ENCODE assay signal across 1 cellular context in the genomic region with DNA sequence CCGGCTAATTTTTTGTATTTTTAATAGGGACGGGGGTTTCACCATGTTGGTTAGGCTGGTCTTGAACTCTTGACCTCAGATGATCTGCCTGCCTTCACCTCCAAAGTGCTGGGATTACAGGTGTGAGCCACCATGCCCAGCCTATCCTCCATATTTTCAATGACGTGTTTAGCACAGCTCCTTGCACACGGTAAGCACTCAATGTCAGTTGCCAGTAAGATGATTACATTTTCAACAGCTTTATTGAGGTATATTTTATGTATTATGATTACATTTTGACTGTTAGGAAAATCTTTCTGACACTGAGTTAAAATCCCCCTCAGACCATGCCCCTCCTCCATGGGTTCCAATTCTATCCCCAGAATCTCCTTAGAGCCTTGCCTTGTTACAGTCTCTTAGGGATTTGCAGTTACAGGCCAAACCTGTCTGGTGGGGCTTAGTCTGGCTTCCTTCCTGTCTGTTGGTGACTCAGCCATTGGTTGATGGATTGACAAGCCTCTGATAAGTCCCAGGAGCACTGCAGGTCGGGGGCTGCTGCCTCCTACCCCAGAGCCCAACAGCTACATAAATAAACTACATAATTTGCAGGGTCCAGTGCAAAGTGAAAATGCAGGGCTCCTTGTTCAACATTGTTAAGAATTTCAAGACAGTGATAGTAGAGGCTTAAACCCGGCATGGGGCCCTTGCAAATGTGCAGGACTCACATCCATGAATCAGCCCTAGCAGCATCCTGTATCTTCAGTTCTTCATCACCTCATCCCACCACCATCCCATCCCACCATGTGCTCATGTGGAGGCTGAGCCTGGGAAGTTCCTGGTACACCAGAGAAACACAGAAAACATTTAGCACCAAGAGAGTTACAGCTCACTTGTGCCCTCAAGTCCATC.
TF ChIP-seq lines count a peak whose summit lies in the region.

No MANE protein-coding gene starts in this region.

TF ChIP-seq in K562, 482 proteins besides CTCF, POLR2A, EP300 and RAD21 (continued from another document and continues in another):
- peak; percentile 87 for TF ChIP-seq SMARCE1 (IDR thresholded peaks at IDR 0.05)
- no peak for TF ChIP-seq ZNF174 (CRISPR knock-in tag; IDR thresholded peaks at IDR 0.05)
- TF ChIP-seq, protein P1, sequence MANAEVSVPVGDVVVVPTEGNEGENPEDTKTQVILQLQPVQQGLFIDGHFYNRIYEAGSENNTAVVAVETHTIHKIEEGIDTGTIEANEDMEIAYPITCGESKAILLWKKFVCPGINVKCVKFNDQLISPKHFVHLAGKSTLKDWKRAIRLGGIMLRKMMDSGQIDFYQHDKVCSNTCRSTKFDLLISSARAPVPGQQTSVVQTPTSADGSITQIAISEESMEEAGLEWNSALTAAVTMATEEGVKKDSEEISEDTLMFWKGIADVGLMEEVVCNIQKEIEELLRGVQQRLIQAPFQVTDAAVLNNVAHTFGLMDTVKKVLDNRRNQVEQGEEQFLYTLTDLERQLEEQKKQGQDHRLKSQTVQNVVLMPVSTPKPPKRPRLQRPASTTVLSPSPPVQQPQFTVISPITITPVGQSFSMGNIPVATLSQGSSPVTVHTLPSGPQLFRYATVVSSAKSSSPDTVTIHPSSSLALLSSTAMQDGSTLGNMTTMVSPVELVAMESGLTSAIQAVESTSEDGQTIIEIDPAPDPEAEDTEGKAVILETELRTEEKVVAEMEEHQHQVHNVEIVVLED (CRISPR knock-in tag; IDR thresholded peaks at IDR 0.05) = no peak
- TF ChIP-seq HCFC1 (IDR thresholded peaks at IDR 0.05; ENCODE audit: low read depth, low read length) = no peak
- TF ChIP-seq, protein P2, sequence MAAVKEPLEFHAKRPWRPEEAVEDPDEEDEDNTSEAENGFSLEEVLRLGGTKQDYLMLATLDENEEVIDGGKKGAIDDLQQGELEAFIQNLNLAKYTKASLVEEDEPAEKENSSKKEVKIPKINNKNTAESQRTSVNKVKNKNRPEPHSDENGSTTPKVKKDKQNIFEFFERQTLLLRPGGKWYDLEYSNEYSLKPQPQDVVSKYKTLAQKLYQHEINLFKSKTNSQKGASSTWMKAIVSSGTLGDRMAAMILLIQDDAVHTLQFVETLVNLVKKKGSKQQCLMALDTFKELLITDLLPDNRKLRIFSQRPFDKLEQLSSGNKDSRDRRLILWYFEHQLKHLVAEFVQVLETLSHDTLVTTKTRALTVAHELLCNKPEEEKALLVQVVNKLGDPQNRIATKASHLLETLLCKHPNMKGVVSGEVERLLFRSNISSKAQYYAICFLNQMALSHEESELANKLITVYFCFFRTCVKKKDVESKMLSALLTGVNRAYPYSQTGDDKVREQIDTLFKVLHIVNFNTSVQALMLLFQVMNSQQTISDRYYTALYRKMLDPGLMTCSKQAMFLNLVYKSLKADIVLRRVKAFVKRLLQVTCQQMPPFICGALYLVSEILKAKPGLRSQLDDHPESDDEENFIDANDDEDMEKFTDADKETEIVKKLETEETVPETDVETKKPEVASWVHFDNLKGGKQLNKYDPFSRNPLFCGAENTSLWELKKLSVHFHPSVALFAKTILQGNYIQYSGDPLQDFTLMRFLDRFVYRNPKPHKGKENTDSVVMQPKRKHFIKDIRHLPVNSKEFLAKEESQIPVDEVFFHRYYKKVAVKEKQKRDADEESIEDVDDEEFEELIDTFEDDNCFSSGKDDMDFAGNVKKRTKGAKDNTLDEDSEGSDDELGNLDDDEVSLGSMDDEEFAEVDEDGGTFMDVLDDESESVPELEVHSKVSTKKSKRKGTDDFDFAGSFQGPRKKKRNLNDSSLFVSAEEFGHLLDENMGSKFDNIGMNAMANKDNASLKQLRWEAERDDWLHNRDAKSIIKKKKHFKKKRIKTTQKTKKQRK (IDR thresholded peaks at IDR 0.05; ENCODE audit: borderline replicate concordance, low read depth, low read length) = no peak
- no peak for TF ChIP-seq TRIM28 (IDR thresholded peaks at IDR 0.05)
- TF ChIP-seq MAZ (CRISPR knock-in tag; conservative IDR thresholded peaks at IDR 0.05 in 1 of 2, IDR thresholded peaks at IDR 0.05 in 1 of 2) = 0 out of 4 replicates have a peak, but pooled peaks of 1 of the 2 experiments have one; percentile 39
- TF ChIP-seq FUS (optimal IDR thresholded peaks at IDR 0.05; ENCODE audit: low read depth, low read length) = no peak
- TF ChIP-seq, protein P3, sequence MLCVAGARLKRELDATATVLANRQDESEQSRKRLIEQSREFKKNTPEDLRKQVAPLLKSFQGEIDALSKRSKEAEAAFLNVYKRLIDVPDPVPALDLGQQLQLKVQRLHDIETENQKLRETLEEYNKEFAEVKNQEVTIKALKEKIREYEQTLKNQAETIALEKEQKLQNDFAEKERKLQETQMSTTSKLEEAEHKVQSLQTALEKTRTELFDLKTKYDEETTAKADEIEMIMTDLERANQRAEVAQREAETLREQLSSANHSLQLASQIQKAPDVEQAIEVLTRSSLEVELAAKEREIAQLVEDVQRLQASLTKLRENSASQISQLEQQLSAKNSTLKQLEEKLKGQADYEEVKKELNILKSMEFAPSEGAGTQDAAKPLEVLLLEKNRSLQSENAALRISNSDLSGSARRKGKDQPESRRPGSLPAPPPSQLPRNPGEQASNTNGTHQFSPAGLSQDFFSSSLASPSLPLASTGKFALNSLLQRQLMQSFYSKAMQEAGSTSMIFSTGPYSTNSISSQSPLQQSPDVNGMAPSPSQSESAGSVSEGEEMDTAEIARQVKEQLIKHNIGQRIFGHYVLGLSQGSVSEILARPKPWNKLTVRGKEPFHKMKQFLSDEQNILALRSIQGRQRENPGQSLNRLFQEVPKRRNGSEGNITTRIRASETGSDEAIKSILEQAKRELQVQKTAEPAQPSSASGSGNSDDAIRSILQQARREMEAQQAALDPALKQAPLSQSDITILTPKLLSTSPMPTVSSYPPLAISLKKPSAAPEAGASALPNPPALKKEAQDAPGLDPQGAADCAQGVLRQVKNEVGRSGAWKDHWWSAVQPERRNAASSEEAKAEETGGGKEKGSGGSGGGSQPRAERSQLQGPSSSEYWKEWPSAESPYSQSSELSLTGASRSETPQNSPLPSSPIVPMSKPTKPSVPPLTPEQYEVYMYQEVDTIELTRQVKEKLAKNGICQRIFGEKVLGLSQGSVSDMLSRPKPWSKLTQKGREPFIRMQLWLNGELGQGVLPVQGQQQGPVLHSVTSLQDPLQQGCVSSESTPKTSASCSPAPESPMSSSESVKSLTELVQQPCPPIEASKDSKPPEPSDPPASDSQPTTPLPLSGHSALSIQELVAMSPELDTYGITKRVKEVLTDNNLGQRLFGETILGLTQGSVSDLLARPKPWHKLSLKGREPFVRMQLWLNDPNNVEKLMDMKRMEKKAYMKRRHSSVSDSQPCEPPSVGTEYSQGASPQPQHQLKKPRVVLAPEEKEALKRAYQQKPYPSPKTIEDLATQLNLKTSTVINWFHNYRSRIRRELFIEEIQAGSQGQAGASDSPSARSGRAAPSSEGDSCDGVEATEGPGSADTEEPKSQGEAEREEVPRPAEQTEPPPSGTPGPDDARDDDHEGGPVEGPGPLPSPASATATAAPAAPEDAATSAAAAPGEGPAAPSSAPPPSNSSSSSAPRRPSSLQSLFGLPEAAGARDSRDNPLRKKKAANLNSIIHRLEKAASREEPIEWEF (CRISPR knock-in tag; IDR thresholded peaks at IDR 0.05) = no peak
- no peak for TF ChIP-seq POLR3A (IDR thresholded peaks at IDR 0.05; ENCODE audit: borderline replicate concordance, extremely low read depth, insufficient read depth, insufficient read length)
- TF ChIP-seq FOSL1 (tag; conservative IDR thresholded peaks at IDR 0.05) = peak; percentile 87
- no peak for TF ChIP-seq ZNF354B (CRISPR knock-in tag; IDR thresholded peaks at IDR 0.05)
- no peak for TF ChIP-seq POLR2AphosphoS2 (IDR thresholded peaks at IDR 0.05; ENCODE audit: low read length)
- no peak for TF ChIP-seq XRCC4 (IDR thresholded peaks at IDR 0.05; ENCODE audit: extremely low read depth, insufficient read depth, insufficient read length)
- TF ChIP-seq MEF2D (tag; conservative IDR thresholded peaks at IDR 0.05; ENCODE audit: low read depth) = no peak
- no peak for TF ChIP-seq ZNF561 (CRISPR knock-in tag; conservative IDR thresholded peaks at IDR 0.05)
- peak; percentile 28 for TF ChIP-seq FOS (IDR thresholded peaks at IDR 0.05; ENCODE audit: extremely low read depth, insufficient read length)
- no peak for TF ChIP-seq TEAD1 (CRISPR knock-in tag; IDR thresholded peaks at IDR 0.05)
- TF ChIP-seq CHD2 (IDR thresholded peaks at IDR 0.05; ENCODE audit: low read depth, low read length) = no peak
- TF ChIP-seq BCL6 (CRISPR knock-in tag; IDR thresholded peaks at IDR 0.05) = no peak
- peak; percentile 96 for TF ChIP-seq MEIS2 (IDR thresholded peaks at IDR 0.05; ENCODE audit: partially characterized antibody)
- TF ChIP-seq, protein P4, sequence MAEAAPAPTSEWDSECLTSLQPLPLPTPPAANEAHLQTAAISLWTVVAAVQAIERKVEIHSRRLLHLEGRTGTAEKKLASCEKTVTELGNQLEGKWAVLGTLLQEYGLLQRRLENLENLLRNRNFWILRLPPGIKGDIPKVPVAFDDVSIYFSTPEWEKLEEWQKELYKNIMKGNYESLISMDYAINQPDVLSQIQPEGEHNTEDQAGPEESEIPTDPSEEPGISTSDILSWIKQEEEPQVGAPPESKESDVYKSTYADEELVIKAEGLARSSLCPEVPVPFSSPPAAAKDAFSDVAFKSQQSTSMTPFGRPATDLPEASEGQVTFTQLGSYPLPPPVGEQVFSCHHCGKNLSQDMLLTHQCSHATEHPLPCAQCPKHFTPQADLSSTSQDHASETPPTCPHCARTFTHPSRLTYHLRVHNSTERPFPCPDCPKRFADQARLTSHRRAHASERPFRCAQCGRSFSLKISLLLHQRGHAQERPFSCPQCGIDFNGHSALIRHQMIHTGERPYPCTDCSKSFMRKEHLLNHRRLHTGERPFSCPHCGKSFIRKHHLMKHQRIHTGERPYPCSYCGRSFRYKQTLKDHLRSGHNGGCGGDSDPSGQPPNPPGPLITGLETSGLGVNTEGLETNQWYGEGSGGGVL (CRISPR knock-in tag; IDR thresholded peaks at IDR 0.05) = no peak
- TF ChIP-seq ZNF311 (CRISPR knock-in tag; IDR thresholded peaks at IDR 0.05) = no peak
- TF ChIP-seq, protein P5, sequence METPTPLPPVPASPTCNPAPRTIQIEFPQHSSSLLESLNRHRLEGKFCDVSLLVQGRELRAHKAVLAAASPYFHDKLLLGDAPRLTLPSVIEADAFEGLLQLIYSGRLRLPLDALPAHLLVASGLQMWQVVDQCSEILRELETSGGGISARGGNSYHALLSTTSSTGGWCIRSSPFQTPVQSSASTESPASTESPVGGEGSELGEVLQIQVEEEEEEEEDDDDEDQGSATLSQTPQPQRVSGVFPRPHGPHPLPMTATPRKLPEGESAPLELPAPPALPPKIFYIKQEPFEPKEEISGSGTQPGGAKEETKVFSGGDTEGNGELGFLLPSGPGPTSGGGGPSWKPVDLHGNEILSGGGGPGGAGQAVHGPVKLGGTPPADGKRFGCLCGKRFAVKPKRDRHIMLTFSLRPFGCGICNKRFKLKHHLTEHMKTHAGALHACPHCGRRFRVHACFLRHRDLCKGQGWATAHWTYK (CRISPR knock-in tag; IDR thresholded peaks at IDR 0.05) = no peak
- TF ChIP-seq ZNF23 (CRISPR knock-in tag; IDR thresholded peaks at IDR 0.05) = no peak
- no peak for TF ChIP-seq TSC22D4 (tag; IDR thresholded peaks at IDR 0.05)
- no peak for TF ChIP-seq ZNF586 (CRISPR knock-in tag; conservative IDR thresholded peaks at IDR 0.05)
- no peak for TF ChIP-seq ASH1L (IDR thresholded peaks at IDR 0.05; ENCODE audit: borderline replicate concordance, low read depth, partially characterized antibody)
- no peak for TF ChIP-seq BMI1 (IDR thresholded peaks at IDR 0.05; ENCODE audit: low read length)
- peak; percentile 77; the same call in 1 of the 2 replicates for TF ChIP-seq LEF1 (IDR thresholded peaks at IDR 0.05)
- TF ChIP-seq BRCA1 (IDR thresholded peaks at IDR 0.05) = no peak
- TF ChIP-seq BRCA1 (CRISPR knock-in tag; IDR thresholded peaks at IDR 0.05) = no peak
- TF ChIP-seq, protein P6, sequence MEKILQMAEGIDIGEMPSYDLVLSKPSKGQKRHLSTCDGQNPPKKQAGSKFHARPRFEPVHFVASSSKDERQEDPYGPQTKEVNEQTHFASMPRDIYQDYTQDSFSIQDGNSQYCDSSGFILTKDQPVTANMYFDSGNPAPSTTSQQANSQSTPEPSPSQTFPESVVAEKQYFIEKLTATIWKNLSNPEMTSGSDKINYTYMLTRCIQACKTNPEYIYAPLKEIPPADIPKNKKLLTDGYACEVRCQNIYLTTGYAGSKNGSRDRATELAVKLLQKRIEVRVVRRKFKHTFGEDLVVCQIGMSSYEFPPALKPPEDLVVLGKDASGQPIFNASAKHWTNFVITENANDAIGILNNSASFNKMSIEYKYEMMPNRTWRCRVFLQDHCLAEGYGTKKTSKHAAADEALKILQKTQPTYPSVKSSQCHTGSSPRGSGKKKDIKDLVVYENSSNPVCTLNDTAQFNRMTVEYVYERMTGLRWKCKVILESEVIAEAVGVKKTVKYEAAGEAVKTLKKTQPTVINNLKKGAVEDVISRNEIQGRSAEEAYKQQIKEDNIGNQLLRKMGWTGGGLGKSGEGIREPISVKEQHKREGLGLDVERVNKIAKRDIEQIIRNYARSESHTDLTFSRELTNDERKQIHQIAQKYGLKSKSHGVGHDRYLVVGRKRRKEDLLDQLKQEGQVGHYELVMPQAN (IDR thresholded peaks at IDR 0.05; ENCODE audit: borderline replicate concordance) = no peak
- no peak for TF ChIP-seq TGIF2 (CRISPR knock-in tag; IDR thresholded peaks at IDR 0.05)
- no peak for TF ChIP-seq SP1 (CRISPR knock-in tag; IDR thresholded peaks at IDR 0.05)
- no peak for TF ChIP-seq MXI1 (IDR thresholded peaks at IDR 0.05; ENCODE audit: low read depth, low read length)
- no peak for TF ChIP-seq TCFL5 (CRISPR knock-in tag; conservative IDR thresholded peaks at IDR 0.05)
- TF ChIP-seq HMG20B (CRISPR knock-in tag; IDR thresholded peaks at IDR 0.05) = no peak
- TF ChIP-seq, protein P7, sequence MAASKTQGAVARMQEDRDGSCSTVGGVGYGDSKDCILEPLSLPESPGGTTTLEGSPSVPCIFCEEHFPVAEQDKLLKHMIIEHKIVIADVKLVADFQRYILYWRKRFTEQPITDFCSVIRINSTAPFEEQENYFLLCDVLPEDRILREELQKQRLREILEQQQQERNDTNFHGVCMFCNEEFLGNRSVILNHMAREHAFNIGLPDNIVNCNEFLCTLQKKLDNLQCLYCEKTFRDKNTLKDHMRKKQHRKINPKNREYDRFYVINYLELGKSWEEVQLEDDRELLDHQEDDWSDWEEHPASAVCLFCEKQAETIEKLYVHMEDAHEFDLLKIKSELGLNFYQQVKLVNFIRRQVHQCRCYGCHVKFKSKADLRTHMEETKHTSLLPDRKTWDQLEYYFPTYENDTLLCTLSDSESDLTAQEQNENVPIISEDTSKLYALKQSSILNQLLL (CRISPR knock-in tag; IDR thresholded peaks at IDR 0.05; ENCODE audit: borderline replicate concordance) = no peak
- no peak for TF ChIP-seq SIRT6 (IDR thresholded peaks at IDR 0.05; ENCODE audit: low read depth, low read length)
- TF ChIP-seq NFE2 (IDR thresholded peaks at IDR 0.05; ENCODE audit: low read depth) = peak; percentile 84
- TF ChIP-seq, protein P8, sequence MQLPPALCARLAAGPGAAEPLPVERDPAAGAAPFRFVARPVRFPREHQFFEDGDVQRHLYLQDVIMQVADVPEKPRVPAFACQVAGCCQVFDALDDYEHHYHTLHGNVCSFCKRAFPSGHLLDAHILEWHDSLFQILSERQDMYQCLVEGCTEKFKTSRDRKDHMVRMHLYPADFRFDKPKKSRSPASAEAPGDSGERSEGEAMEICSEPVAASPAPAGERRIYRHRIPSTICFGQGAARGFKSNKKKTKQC (CRISPR knock-in tag; IDR thresholded peaks at IDR 0.05) = no peak
- TF ChIP-seq ZNF75A (CRISPR knock-in tag; IDR thresholded peaks at IDR 0.05) = no peak
- no peak for TF ChIP-seq ZNF436 (CRISPR knock-in tag; IDR thresholded peaks at IDR 0.05)
- no peak for TF ChIP-seq ELF4 (CRISPR knock-in tag; IDR thresholded peaks at IDR 0.05)
- no peak for TF ChIP-seq FOXJ2 (tag; IDR thresholded peaks at IDR 0.05)
- peak; percentile 24; the same call in 1 of the 2 replicates for TF ChIP-seq ATF7 (IDR thresholded peaks at IDR 0.05)
- no peak for TF ChIP-seq ZBED1 (IDR thresholded peaks at IDR 0.05)
- TF ChIP-seq KDM1A (IDR thresholded peaks at IDR 0.05) = peak; percentile 59 to 74
- no peak for TF ChIP-seq MTA2 (IDR thresholded peaks at IDR 0.05; ENCODE audit: low read depth)
